17 cellular contexts compared by ENCODE assay signal in the genomic region with DNA sequence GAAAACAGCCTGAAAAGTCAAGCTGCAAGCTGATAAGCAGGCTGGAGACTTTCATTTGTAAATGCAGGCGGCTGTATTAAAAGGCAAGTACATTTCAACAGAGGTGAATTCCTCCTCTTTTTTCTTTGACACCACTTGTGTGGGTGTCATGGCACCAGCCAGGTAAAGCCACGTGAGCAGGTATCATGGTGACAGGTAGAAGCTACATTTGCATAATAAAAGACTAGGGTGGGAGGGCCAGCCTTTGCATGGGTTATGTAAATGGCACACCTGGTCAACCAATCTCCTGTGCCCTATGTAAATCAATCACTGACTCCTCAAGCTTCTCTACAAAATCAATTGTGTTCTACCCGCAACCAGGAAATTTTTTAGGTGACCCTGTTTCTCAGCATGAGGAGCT.
DNase-seq lines count a peak whose midpoint lies in the region; ATAC-seq and TF ChIP-seq lines count a peak whose summit lies in the region.
"Had no signal": no experiment of that assay in that cellular context is flagged by ENCODE, and none has a peak within 500 bp of the region (broad histone marks: within the 10 kb centered on the region; RNA-seq: fewer than 3 reads in every experiment).

No MANE protein-coding gene starts in this region.

- H3F3A ChIP-seq in GM23338 (replicated peaks; ENCODE audit: low read depth) = no peaks in the 10 kb centered on the region

- TF ChIP-seq CTCF in GM23338 (conservative IDR thresholded peaks at IDR 0.05; ENCODE audit: low read depth in 2 of 2) (no peak), endothelial cell (IDR thresholded peaks at IDR 0.05; ENCODE audit: unreplicated experiment) (no peak)

- no peak overlapping the region for H3K9ac ChIP-seq in NT2/D1 (ENCODE audit: insufficient read length, low read depth)
- H3K9ac ChIP-seq: BLaER1, SK-N-SH had no signal

- H3K4me3 ChIP-seq in GM23338 = peak overlapping the region; percentile 29; the same call in 1 of the 2 replicates
- no peak overlapping the region for H3K4me3 ChIP-seq in NT2/D1 (ENCODE audit: insufficient read length, low read depth)
- H3K4me3 ChIP-seq: BLaER1, Peyer's patch had no signal

- no peak overlapping the region for H3K27ac Mint-ChIP-seq in GM23338
- no peak overlapping the region for H3K27ac Mint-ChIP-seq in endothelial cell (ENCODE audit: unreplicated experiment)
- H3K27ac Mint-ChIP-seq in activated naive CD8-positive, alpha-beta T cell treated with anti-CD3 and anti-CD28 coated beads for 36 hours = no peak overlapping the region

- DNase-seq in DMS53 (lab: John Stamatoyannopoulos, UW) = peak; percentile 83
- peak; percentile 97 for DNase-seq in GM23338 (ENCODE audit: low spot score)
- peak; percentile 28 for DNase-seq in NT2/D1 (ENCODE audit: low read depth, low spot score)
- peak; percentile 37 for DNase-seq in iPS-NIHi11 (ENCODE audit: low spot score)
- no peak for DNase-seq in endothelial cell (ENCODE audit: low spot score)
- DNase-seq in activated naive CD8-positive, alpha-beta T cell treated with anti-CD3 and anti-CD28 coated beads for 36 hours = no peak
- DNase-seq in NCI-H82 treated with DMSO at 0.1 percent for 48 hours (lab: John Stamatoyannopoulos, UW; ENCODE audit: unreplicated experiment) = no peak
- DNase-seq: EL, GOT3, KBM-7, NCI-H1092, NCI-H187 treated with DMSO at 0.1 percent for 48 hours, NCI-H2227 treated with DMSO at 0.1 percent for 48 hours, Peyer's patch, Right ventricle myocardium superior, SK-N-SH had no signal

- peaks cover 17% of the 10 kb centered on the region for H3K9me3 Mint-ChIP-seq in GM23338
- H3K9me3 Mint-ChIP-seq in endothelial cell (ENCODE audit: unreplicated experiment) = no peaks in the 10 kb centered on the region
- no peaks in the 10 kb centered on the region for H3K9me3 Mint-ChIP-seq in activated naive CD8-positive, alpha-beta T cell treated with anti-CD3 and anti-CD28 coated beads for 36 hours

- H3K36me3 Mint-ChIP-seq in GM23338 (ENCODE audit: low read depth) (peaks cover 9% of the 10 kb centered on the region), endothelial cell (ENCODE audit: low read depth, unreplicated experiment) (no peaks in the 10 kb centered on the region)
- H3K36me3 Mint-ChIP-seq in activated naive CD8-positive, alpha-beta T cell treated with anti-CD3 and anti-CD28 coated beads for 36 hours = no peaks in the 10 kb centered on the region

- no peak overlapping the region for H3K4me3 Mint-ChIP-seq in GM23338
- H3K4me3 Mint-ChIP-seq in endothelial cell (ENCODE audit: unreplicated experiment) = no peak overlapping the region
- no peak overlapping the region for H3K4me3 Mint-ChIP-seq in activated naive CD8-positive, alpha-beta T cell treated with anti-CD3 and anti-CD28 coated beads for 36 hours

- peak; percentile 95 for ATAC-seq in GM23338

- H3K79me2 ChIP-seq in GM23338 (replicated peaks; ENCODE audit: insufficient read depth) = no peaks in the 10 kb centered on the region

- no peaks in the 10 kb centered on the region for H4K20me1 ChIP-seq in GM23338 (replicated peaks; ENCODE audit: insufficient read depth)
- H4K20me1 ChIP-seq: BLaER1 had no signal

- H3K27me3 Mint-ChIP-seq in GM23338 (ENCODE audit: insufficient read depth, low read depth, poor library complexity) (peaks cover 3% of the 10 kb centered on the region), endothelial cell (ENCODE audit: unreplicated experiment) (peaks cover 3% of the 10 kb centered on the region)
- no peaks in the 10 kb centered on the region for H3K27me3 Mint-ChIP-seq in activated naive CD8-positive, alpha-beta T cell treated with anti-CD3 and anti-CD28 coated beads for 36 hours

- H3K27ac ChIP-seq in GM23338 (ENCODE audit: low read depth) = peak overlapping the region; percentile 85
- H3K27ac ChIP-seq: BLaER1, Peyer's patch had no signal

- H3K9me3 ChIP-seq in NT2/D1 (ENCODE audit: insufficient read depth, low read length) = peaks cover 5% of the 10 kb centered on the region; the same call in 1 of the 2 replicates
- H3K9me3 ChIP-seq: Peyer's patch, SK-N-SH had no signal

- H3K27me3 ChIP-seq in GM23338 (ENCODE audit: insufficient read depth) (no peaks in the 10 kb centered on the region), NT2/D1 (ENCODE audit: insufficient read depth, insufficient read length) (no peaks in the 10 kb centered on the region)
- H3K27me3 ChIP-seq: BLaER1, Peyer's patch had no signal

- H3K36me3 ChIP-seq in GM23338 (ENCODE audit: insufficient read depth) (no peaks in the 10 kb centered on the region), NT2/D1 (ENCODE audit: insufficient read depth, insufficient read length, low read length) (no peaks in the 10 kb centered on the region)
- H3K36me3 ChIP-seq: BLaER1, Peyer's patch had no signal

- H3K4me2 ChIP-seq in GM23338 = peak overlapping the region; percentile 52
- H3K4me2 ChIP-seq: BLaER1, SK-N-SH had no signal

- H3K4me1 Mint-ChIP-seq in GM23338 (peaks cover 20% of the 10 kb centered on the region), endothelial cell (ENCODE audit: unreplicated experiment) (no peaks in the 10 kb centered on the region)
- H3K4me1 Mint-ChIP-seq in activated naive CD8-positive, alpha-beta T cell treated with anti-CD3 and anti-CD28 coated beads for 36 hours = no peaks in the 10 kb centered on the region

- H3K9me2 ChIP-seq in GM23338 (ENCODE audit: insufficient read depth) = no peaks in the 10 kb centered on the region
- H3K9me2 ChIP-seq: SK-N-SH had no signal

- no peak overlapping the region for H2AFZ ChIP-seq in GM23338

- H3K4me1 ChIP-seq in GM23338 (ENCODE audit: insufficient read depth) (peaks cover 24% of the 10 kb centered on the region), NT2/D1 (ENCODE audit: insufficient read depth, insufficient read length) (no peaks in the 10 kb centered on the region)
- H3K4me1 ChIP-seq: BLaER1, Peyer's patch had no signal

TF ChIP-seq in GM23338, 12 proteins besides CTCF, POLR2A, EP300 and RAD21:
- peak; percentile 19; the same call in 1 of the 2 replicates for TF ChIP-seq POLR2AphosphoS5 (IDR thresholded peaks at IDR 0.05; ENCODE audit: low read depth)
- no peak for TF ChIP-seq EZH2phosphoT487 (IDR thresholded peaks at IDR 0.05; ENCODE audit: unreplicated experiment)
- TF ChIP-seq CREB1 (CRISPR knock-in tag; IDR thresholded peaks at IDR 0.05; ENCODE audit: low read depth) = 0 out of 2 replicates have a peak, but pooled peaks have one; percentile 4

Comparison
In these comparisons a context has a peak if more than half of its experiments do, and no peak if none do; other contexts are left out.
1. DNase-seq: peak in DMS53 (single experiment), GM23338 (single experiment), NT2/D1 (single experiment) and iPS-NIHi11 (single experiment); none in endothelial cell (single experiment), activated naive CD8-positive, alpha-beta T cell treated with anti-CD3 and anti-CD28 coated beads for 36 hours (single experiment) and NCI-H82 treated with DMSO at 0.1 percent for 48 hours (single experiment).